1 cellular context compared by ENCODE assay signal in the genomic region with DNA sequence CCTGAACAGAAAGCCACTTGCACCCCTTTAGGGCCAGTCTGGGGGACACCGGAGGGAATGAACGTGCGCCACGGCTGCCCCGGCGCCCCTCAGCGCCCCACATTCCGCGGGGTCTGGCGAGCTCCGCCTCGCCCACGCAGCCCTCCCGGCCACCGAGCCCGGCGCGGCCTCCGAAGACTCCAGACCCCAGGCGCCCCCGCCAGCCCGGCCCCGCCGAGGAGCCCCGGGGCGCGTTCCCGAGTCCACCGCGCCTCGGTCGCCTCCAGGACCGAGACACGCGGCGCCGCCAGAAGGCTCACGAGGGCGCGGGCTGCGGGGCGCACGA.
A peak's percentile ranks its signal among the peaks of the same experiment; 100 is the strongest.
TF ChIP-seq lines count a peak whose summit lies in the region.

No MANE protein-coding gene starts in this region.

TF ChIP-seq in HepG2, 621 proteins besides CTCF, POLR2A, EP300 and RAD21:
- TF ChIP-seq CCAR2 (optimal IDR thresholded peaks at IDR 0.05; ENCODE audit: low read depth, low read length) (no peak), SYNCRIP (IDR thresholded peaks at IDR 0.05; ENCODE audit: insufficient read depth, low read depth, low read length) (no peak), POGZ (CRISPR knock-in tag; IDR thresholded peaks at IDR 0.05) (peak; percentile 7; the same call in 1 of the 2 replicates), ZNF790 (CRISPR knock-in tag; IDR thresholded peaks at IDR 0.05; ENCODE audit: borderline replicate concordance) (no peak), ZMAT3 (CRISPR knock-in tag; conservative IDR thresholded peaks at IDR 0.05) (no peak), ZEB1 (IDR thresholded peaks at IDR 0.05; ENCODE audit: insufficient replicate concordance, low read depth) (no peak), IKZF4 (CRISPR knock-in tag; IDR thresholded peaks at IDR 0.05; ENCODE audit: borderline replicate concordance, low read depth, not compliant biosample characterization) (no peak), ZNF878 (CRISPR knock-in tag; IDR thresholded peaks at IDR 0.05) (0 out of 2 replicates have a peak, but pooled peaks have one; percentile 1), SP1 (IDR thresholded peaks at IDR 0.05) (no peak), SP1 (CRISPR knock-in tag; IDR thresholded peaks at IDR 0.05) (no peak)
- TF ChIP-seq, protein P1, sequence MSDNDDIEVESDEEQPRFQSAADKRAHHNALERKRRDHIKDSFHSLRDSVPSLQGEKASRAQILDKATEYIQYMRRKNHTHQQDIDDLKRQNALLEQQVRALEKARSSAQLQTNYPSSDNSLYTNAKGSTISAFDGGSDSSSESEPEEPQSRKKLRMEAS (IDR thresholded peaks at IDR 0.05), result no peak
- TF ChIP-seq, protein P2, sequence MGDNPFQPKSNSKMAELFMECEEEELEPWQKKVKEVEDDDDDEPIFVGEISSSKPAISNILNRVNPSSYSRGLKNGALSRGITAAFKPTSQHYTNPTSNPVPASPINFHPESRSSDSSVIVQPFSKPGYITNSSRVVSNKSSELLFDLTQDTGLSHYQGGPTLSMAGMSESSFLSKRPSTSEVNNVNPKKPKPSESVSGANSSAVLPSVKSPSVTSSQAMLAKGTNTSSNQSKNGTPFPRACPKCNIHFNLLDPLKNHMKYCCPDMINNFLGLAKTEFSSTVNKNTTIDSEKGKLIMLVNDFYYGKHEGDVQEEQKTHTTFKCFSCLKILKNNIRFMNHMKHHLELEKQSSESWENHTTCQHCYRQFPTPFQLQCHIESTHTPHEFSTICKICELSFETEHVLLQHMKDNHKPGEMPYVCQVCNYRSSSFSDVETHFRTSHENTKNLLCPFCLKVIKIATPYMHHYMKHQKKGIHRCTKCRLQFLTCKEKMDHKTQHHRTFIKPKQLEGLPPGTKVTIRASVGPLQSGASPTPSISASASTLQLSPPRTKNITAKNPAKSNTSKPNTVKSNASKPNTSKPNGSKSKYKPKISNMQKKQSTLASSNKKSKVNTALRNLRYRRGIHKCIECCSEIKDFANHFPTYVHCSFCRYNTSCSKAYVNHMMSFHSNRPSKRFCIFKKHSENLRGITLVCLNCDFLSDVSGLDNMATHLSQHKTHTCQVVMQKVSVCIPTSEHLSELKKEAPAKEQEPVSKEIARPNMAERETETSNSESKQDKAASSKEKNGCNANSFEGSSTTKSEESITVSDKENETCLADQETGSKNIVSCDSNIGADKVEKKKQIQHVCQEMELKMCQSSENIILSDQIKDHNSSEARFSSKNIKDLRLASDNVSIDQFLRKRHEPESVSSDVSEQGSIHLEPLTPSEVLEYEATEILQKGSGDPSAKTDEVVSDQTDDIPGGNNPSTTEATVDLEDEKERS (CRISPR knock-in tag; IDR thresholded peaks at IDR 0.05), result no peak
